14 cellular contexts compared by ENCODE assay signal in the genomic region with DNA sequence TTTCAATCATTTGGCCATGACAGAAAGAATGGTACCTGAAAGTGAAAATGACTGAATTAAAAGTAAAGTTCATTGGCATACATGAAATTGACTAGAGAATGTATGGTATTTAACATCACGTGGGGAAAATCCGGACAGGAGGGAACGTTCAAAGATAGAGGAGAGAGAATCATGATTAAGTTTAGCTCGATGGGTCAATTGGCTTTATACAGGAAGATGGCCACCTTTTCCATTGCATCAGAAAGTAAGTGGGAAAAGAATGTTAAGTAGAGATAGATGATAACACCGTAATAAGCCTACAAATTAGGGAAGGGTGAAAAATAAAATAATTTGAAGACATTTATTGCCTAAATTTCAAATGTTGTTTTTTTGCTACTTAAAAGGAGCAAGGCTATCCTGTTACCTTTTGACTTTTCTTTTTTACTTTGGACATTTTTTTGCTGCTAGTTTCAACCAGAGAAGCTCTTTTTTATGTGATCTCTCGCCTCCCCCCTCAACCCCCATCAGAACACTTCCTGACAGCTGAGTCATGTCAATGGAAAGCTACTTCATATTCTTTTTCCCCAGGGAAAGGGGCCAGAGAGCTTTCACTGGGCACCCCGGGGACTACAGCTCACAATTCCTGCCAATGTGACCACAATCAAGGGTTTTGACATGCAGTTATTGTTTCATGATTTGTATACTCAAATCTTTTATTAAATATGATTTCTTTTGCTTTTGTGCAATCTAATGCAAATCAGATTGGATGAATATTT. TPM values are rescaled to one million over a fixed set of nuclear protein-coding genes. Genes with fewer than 3 reads are reported as not detected.
A peak's percentile ranks its signal among the peaks of the same experiment; 100 is the strongest.
DNase-seq lines count a peak whose midpoint lies in the region; ATAC-seq and TF ChIP-seq lines count a peak whose summit lies in the region.
"Had no signal": no experiment of that assay in that cellular context is flagged by ENCODE, and none has a peak within 500 bp of the region (broad histone marks: within the 10 kb centered on the region; RNA-seq: fewer than 3 reads in every experiment).

No MANE protein-coding gene starts in this region.

- H3K27ac Mint-ChIP-seq in type B pancreatic cell, result no peak overlapping the region

- no peak for TF ChIP-seq CTCF in right atrium auricular region (IDR thresholded peaks at IDR 0.05)
- no peak for TF ChIP-seq CTCF in left ventricle myocardium inferior (IDR thresholded peaks at IDR 0.05; ENCODE audit: borderline replicate concordance)
- no peak for TF ChIP-seq CTCF in OCI-LY7 (conservative IDR thresholded peaks at IDR 0.05; ENCODE audit: low read length)
- TF ChIP-seq CTCF in type B pancreatic cell (conservative IDR thresholded peaks at IDR 0.05), result no peak
- TF ChIP-seq CTCF in ovary (IDR thresholded peaks at IDR 0.05), result no peak

- H3K9me3 Mint-ChIP-seq in type B pancreatic cell, result no peaks in the 10 kb centered on the region
- H3K9me3 Mint-ChIP-seq: nephron had no signal

- H3K9me3 ChIP-seq in right atrium auricular region (no peaks in the 10 kb centered on the region), left ventricle myocardium inferior (replicated peaks) (no peaks in the 10 kb centered on the region), OCI-LY7 (ENCODE audit: low read length) (no peaks in the 10 kb centered on the region), aorta (ENCODE audit: control insufficient read depth, low read length) (no peaks in the 10 kb centered on the region), ovary (no peaks in the 10 kb centered on the region)
- H3K9me3 ChIP-seq: BE2C had no signal

- peak; percentile 86 for ATAC-seq in Right ventricle myocardium superior (ENCODE audit: poor library complexity)
- ATAC-seq in SK-N-SH treated with all-trans-retinoic acid at 6 μM for 48 hours, result peak; percentile 80
- no peak for ATAC-seq in aorta (ENCODE audit: low FRiP score)

- POLR2A ChIA-PET in OCI-LY7 (lab: Charles Lee), result no interaction called here

- no peak for TF ChIP-seq POLR2A in ovary (IDR thresholded peaks at IDR 0.05)

- no peaks in the 10 kb centered on the region for H3K27me3 ChIP-seq in right atrium auricular region
- H3K27me3 ChIP-seq in left ventricle myocardium inferior (ENCODE audit: low read depth), result no peaks in the 10 kb centered on the region
- H3K27me3 ChIP-seq in aorta (ENCODE audit: control insufficient read depth in 1 of 2, insufficient read depth in 2 of 2, low read length in 1 of 2), result no peaks in the 10 kb centered on the region
- no peaks in the 10 kb centered on the region for H3K27me3 ChIP-seq in ovary
- H3K27me3 ChIP-seq: BE2C had no signal

- H3K4me2 ChIP-seq in OCI-LY7 (ENCODE audit: low read length), result no peak overlapping the region

- DNase-seq in Right ventricle myocardium superior (peak; percentile 45), right atrium auricular region (ENCODE audit: low spot score) (no peak), left ventricle myocardium inferior (peak; percentile 45), OCI-LY7 (ENCODE audit: low spot score) (no peak), aorta (no peak), type B pancreatic cell (ENCODE audit: extremely low spot score, unreplicated experiment) (no peak), ovary (no peak)
- DNase-seq: activated CD4-positive, alpha-beta T cell treated with anti-CD3 and anti-CD28 coated beads, Interleukin-2, amount 50 U/mL, for 4 hours; anterior cingulate cortex; BE2C; RPMI8226; stimulated activated CD4-positive, alpha-beta T cell treated with anti-CD3 and anti-CD28 coated beads, Interleukin-4, amount 100 ng/mL, for 24 hours had no signal

- CTCF ChIA-PET in OCI-LY7 (lab: Charles Lee; ENCODE audit: unreplicated experiment), result no interaction called here

- H3K36me3 Mint-ChIP-seq in type B pancreatic cell, result no peaks in the 10 kb centered on the region

- H3K4me3 Mint-ChIP-seq in type B pancreatic cell, result no peak overlapping the region

- H3K4me3 ChIP-seq in right atrium auricular region, result no peak overlapping the region
- peak overlapping the region; percentile 34 for H3K4me3 ChIP-seq in left ventricle myocardium inferior
- no peak overlapping the region for H3K4me3 ChIP-seq in OCI-LY7 (ENCODE audit: low read depth, low read length, poor library complexity, severe bottlenecking)
- H3K4me3 ChIP-seq in aorta (ENCODE audit: low read length in 2 of 2), result no peak overlapping the region
- no peak overlapping the region for H3K4me3 ChIP-seq in ovary

- H3K27me3 Mint-ChIP-seq in type B pancreatic cell, result no peaks in the 10 kb centered on the region

- WGBS in aorta, 2 donors, result 55 to 65% methylated on average over 7 of the region's 7 CpGs
- 37 to 46% (median 38%) methylated on average over 7 of the region's 7 CpGs for WGBS in ovary, 3 donors

- TF ChIP-seq EP300 in ovary (IDR thresholded peaks at IDR 0.05), result no peak

- H3K36me3 ChIP-seq in right atrium auricular region (no peaks in the 10 kb centered on the region), left ventricle myocardium inferior (no peaks in the 10 kb centered on the region), OCI-LY7 (ENCODE audit: insufficient read depth, low read length) (no peaks in the 10 kb centered on the region), aorta (ENCODE audit: control insufficient read depth in 1 of 2, insufficient read depth in 2 of 2, low read length in 1 of 2) (no peaks in the 10 kb centered on the region), ovary (no peaks in the 10 kb centered on the region)
- H3K36me3 ChIP-seq: BE2C had no signal

- H4K20me1 ChIP-seq in OCI-LY7 (ENCODE audit: insufficient read depth, low read length), result no peaks in the 10 kb centered on the region

- H3K79me2 ChIP-seq in OCI-LY7 (ENCODE audit: insufficient read depth, low read depth, low read length), result no peaks in the 10 kb centered on the region

- intact Hi-C loops in Right ventricle myocardium superior (cut with DNase I) (no loop called here), left ventricle myocardium inferior (cut with micrococcal nuclease) (no loop called here), OCI-LY7 (cut with micrococcal nuclease; ENCODE audit: unreplicated experiment) (no loop called here), aorta (cut with DNase I) (no loop called here), ovary (cut with DNase I) (no loop called here)

- H3K4me1 ChIP-seq in right atrium auricular region (no peaks in the 10 kb centered on the region), left ventricle myocardium inferior (peaks cover 6% of the 10 kb centered on the region), OCI-LY7 (ENCODE audit: insufficient read depth, low read length, poor library complexity, severe bottlenecking) (no peaks in the 10 kb centered on the region), aorta (ENCODE audit: control insufficient read depth in 1 of 2, insufficient read depth in 2 of 2, low read length in 2 of 2) (peaks cover 0 to 2% of the 10 kb centered on the region in 2 donors), ovary (ENCODE audit: insufficient read depth) (no peaks in the 10 kb centered on the region)
- H3K4me1 ChIP-seq: BE2C had no signal

- no peaks in the 10 kb centered on the region for H3K9me2 ChIP-seq in OCI-LY7 (ENCODE audit: insufficient read depth, low read length)

- H3K4me1 Mint-ChIP-seq in type B pancreatic cell (ENCODE audit: unreplicated experiment), result no peaks in the 10 kb centered on the region

- no peak overlapping the region for H2AFZ ChIP-seq in OCI-LY7 (ENCODE audit: low read length)

- BruUV-seq in OCI-LY7 (replicated peaks; lab: Mats Ljungman, UMichigan), result no TSS peak

- no peak overlapping the region for H3K27ac ChIP-seq in right atrium auricular region
- H3K27ac ChIP-seq in left ventricle myocardium inferior (replicated peaks), result peak overlapping the region; percentile 59
- H3K27ac ChIP-seq in OCI-LY7 (ENCODE audit: low read depth, low read length, poor library complexity, severe bottlenecking), result no peak overlapping the region
- H3K27ac ChIP-seq in aorta (ENCODE audit: low read depth in 1 of 2, low read length in 2 of 2), result no peak overlapping the region
- H3K27ac ChIP-seq in ovary, result no peak overlapping the region

TF ChIP-seq in SK-N-SH treated with all-trans-retinoic acid at 6 μM for 48 hours, 23 proteins besides CTCF, POLR2A, EP300 and RAD21:
- no peak for TF ChIP-seq ZNF70 (CRISPR knock-in tag; IDR thresholded peaks at IDR 0.05)
- no peak for TF ChIP-seq SNAI2 (CRISPR knock-in tag; IDR thresholded peaks at IDR 0.05)
- peak; percentile 75 for TF ChIP-seq ISL1 (CRISPR knock-in tag; IDR thresholded peaks at IDR 0.05)
- TF ChIP-seq TCF4 (CRISPR knock-in tag; IDR thresholded peaks at IDR 0.05; ENCODE audit: borderline replicate concordance), result no peak
- TF ChIP-seq, protein P1, sequence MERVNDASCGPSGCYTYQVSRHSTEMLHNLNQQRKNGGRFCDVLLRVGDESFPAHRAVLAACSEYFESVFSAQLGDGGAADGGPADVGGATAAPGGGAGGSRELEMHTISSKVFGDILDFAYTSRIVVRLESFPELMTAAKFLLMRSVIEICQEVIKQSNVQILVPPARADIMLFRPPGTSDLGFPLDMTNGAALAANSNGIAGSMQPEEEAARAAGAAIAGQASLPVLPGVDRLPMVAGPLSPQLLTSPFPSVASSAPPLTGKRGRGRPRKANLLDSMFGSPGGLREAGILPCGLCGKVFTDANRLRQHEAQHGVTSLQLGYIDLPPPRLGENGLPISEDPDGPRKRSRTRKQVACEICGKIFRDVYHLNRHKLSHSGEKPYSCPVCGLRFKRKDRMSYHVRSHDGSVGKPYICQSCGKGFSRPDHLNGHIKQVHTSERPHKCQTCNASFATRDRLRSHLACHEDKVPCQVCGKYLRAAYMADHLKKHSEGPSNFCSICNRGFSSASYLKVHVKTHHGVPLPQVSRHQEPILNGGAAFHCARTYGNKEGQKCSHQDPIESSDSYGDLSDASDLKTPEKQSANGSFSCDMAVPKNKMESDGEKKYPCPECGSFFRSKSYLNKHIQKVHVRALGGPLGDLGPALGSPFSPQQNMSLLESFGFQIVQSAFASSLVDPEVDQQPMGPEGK (CRISPR knock-in tag; IDR thresholded peaks at IDR 0.05; ENCODE audit: borderline replicate concordance), result peak; percentile 82; the same call in 1 of the 2 replicates

RNA-seq across cellular contexts. Expression of a gene that starts 0.8 kb away (rescaled TPM):
- total RNA-seq in Right ventricle myocardium superior (4.4 TPM), right atrium auricular region (1 to 10 TPM; 2.5 to 5.9 TPM), left ventricle myocardium inferior (6.1 TPM), OCI-LY7 (2022) (0.46 TPM in 1 of 2 replicates, not detected in the other), aorta (10 to 100 TPM; 13.3 to 30.1 TPM), type B pancreatic cell (ENCODE audit: low replicate concordance) (1.0 and 3.4 TPM in 2 replicates), ovary (1 to 10 TPM; 1.8 to 7.0 (median 4.2) TPM)
- 0.54 and 3.0 TPM in 2 replicates for total RNA-seq in OCI-LY7 (2014; rRNA removed; shearing (Covaris generic))
- polyA plus RNA-seq in aorta (10 to 100 TPM in 1 of 2 donors, 1 to 10 TPM in 1; 7.6 to 11.1 TPM), ovary (1 to 10 TPM; 2.3 to 5.2 TPM)

Comparison
In these comparisons a context has a peak if more than half of its experiments do, and no peak if none do; other contexts are left out.
1. DNase-seq: peak in Right ventricle myocardium superior (single experiment) and left ventricle myocardium inferior (single experiment); none in right atrium auricular region (single experiment), OCI-LY7 (single experiment), aorta (0 of 2), type B pancreatic cell (single experiment) and ovary (0 of 5).